ENCODE assay signal across 25 cellular contexts in genomic region chr3:54445630-54446029, GRCh38.
"Had no signal": no experiment of that assay in that cellular context is flagged by ENCODE, and none has a peak within 500 bp of the region (broad histone marks: within the 10 kb centered on the region; RNA-seq: fewer than 3 reads in every experiment).

No MANE protein-coding gene starts in this region.

- H3K36me3 ChIP-seq: Peyer's patch, SJCRH30 had no signal

- H3K4me1 Mint-ChIP-seq: IgD-negative memory B cell had no signal

- H2AFZ ChIP-seq: PC-9 had no signal

- H3K27me3 ChIP-seq: Peyer's patch, SJCRH30 had no signal

- H3K9ac ChIP-seq: KMS-11 had no signal

- H3K27ac ChIP-seq: HL-60, KMS-11, PC-9, Peyer's patch, SJCRH30 had no signal

- H3K4me3 Mint-ChIP-seq: IgD-negative memory B cell had no signal

- ATAC-seq: K562, Right ventricle myocardium inferior, SK-N-SH treated with all-trans-retinoic acid at 6 μM for 48 hours had no signal

- H3K4me2 ChIP-seq: KMS-11, PC-9 had no signal

- H3K4me3 ChIP-seq: K562, PC-9, Peyer's patch, SJCRH30 had no signal

- DNase-seq: Kasumi-1; NCI-H1092 treated with DMSO at 0.1 percent for 48 hours; NCI-H1436; NCI-H187; NCI-H2029; NCI-H2081 treated with DMSO at 0.1 percent for 48 hours; NCI-H2171; NCI-H226; NCI-H446; NCI-H510A; NCI-H524 treated with DMSO at 0.1 percent for 48 hours; NCI-H69; NCI-H774; NK-92 treated with Interleukin-12 subunit alpha and Interleukin-12 subunit beta, amount 100 ng/mL, for 24 hours; PC-9; Peyer's patch; SHP77 treated with DMSO at 0.1 percent for 48 hours; SJCRH30; T-helper 1 cell had no signal

- H3K9me3 ChIP-seq: Peyer's patch, SJCRH30 had no signal

- H3K36me3 Mint-ChIP-seq: IgD-negative memory B cell had no signal

- H3K27me3 Mint-ChIP-seq: IgD-negative memory B cell had no signal

- H3K4me1 ChIP-seq: SJCRH30 had no signal
